22 cellular contexts compared by ENCODE assay signal in the genomic region with DNA sequence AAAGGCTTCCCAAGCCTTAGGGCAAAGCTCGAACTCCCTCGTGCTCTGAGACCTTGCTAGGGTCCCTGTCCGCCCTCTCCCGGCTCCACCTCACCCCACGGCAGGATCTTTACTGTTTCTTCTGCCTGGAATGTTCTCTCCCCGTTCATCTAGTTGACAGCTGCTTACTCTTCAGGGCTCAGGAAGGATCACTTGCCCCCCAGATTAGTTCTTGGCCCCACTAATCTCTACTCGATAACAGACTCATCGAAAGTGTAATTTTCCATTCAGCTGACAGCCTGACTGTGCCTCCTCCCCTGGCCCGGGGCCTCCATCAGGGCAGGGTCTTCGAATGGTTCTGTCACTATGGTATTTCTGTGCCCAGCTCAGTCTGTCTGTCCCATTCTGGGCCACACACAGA. TPM values are rescaled to one million over a fixed set of nuclear protein-coding genes. Genes with fewer than 3 reads are reported as not detected.
A peak's percentile ranks its signal among the peaks of the same experiment; 100 is the strongest.
DNase-seq lines count a peak whose midpoint lies in the region; FAIRE-seq and TF ChIP-seq lines count a peak whose summit lies in the region.
"Had no signal": no experiment of that assay in that cellular context is flagged by ENCODE, and none has a peak within 500 bp of the region (broad histone marks: within the 10 kb centered on the region; RNA-seq: fewer than 3 reads in every experiment).

No MANE protein-coding gene starts in this region.

- no peak for TF ChIP-seq CTCF in neural crest cell (conservative IDR thresholded peaks at IDR 0.05)
- TF ChIP-seq CTCF in GM10266 (IDR thresholded peaks at IDR 0.05; ENCODE audit: control insufficient read depth, insufficient read depth, low read depth, missing control alignments) = no peak

- no peak for FAIRE-seq in H54 (lab: Jason Lieb, UNC)
- FAIRE-seq: GM12891, GM19239, pancreas had no signal

- no peak for TF ChIP-seq POLR2A in H54 (IDR thresholded peaks at IDR 0.05; ENCODE audit: low read depth, low read length)

- H3K4me1 Mint-ChIP-seq in T-helper 1 cell treated with Interleukin-12 subunit alpha and Interleukin-12 subunit beta and Interleukin-4 antibody, amounts not matched to agents 30 μg/mL and 1 μg/mL, for 36 hours (ENCODE audit: low read depth) = peaks cover 23% of the 10 kb centered on the region
- peaks cover 26% of the 10 kb centered on the region for H3K4me1 Mint-ChIP-seq in neural crest cell

- no peaks in the 10 kb centered on the region for H3K27me3 Mint-ChIP-seq in T-helper 1 cell treated with Interleukin-12 subunit alpha and Interleukin-12 subunit beta and Interleukin-4 antibody, amounts not matched to agents 30 μg/mL and 1 μg/mL, for 36 hours (ENCODE audit: low read depth)
- H3K27me3 Mint-ChIP-seq in neural crest cell (ENCODE audit: low read depth) = no peaks in the 10 kb centered on the region

- no peaks in the 10 kb centered on the region for H3K9me3 Mint-ChIP-seq in T-helper 1 cell treated with Interleukin-12 subunit alpha and Interleukin-12 subunit beta and Interleukin-4 antibody, amounts not matched to agents 30 μg/mL and 1 μg/mL, for 36 hours
- H3K9me3 Mint-ChIP-seq in neural crest cell = no peaks in the 10 kb centered on the region
- H3K9me3 Mint-ChIP-seq: activated T-helper 2 cell treated with anti-CD3 and anti-CD28 coated beads, Interferon-gamma antibody, Interleukin-2, Interleukin-4, amounts not matched to agents 10 μg/mL and 5 μg/mL and 100 μg/mL, durations not matched to agents 14 hours and 24 hours and 36 hours; H9 had no signal

- H3K27ac Mint-ChIP-seq in T-helper 1 cell treated with Interleukin-12 subunit alpha and Interleukin-12 subunit beta and Interleukin-4 antibody, amounts not matched to agents 30 μg/mL and 1 μg/mL, for 36 hours = peak overlapping the region; percentile 75
- H3K27ac Mint-ChIP-seq in neural crest cell (ENCODE audit: unreplicated experiment) = no peak overlapping the region

- peaks cover 1% of the 10 kb centered on the region for H3K36me3 Mint-ChIP-seq in T-helper 1 cell treated with Interleukin-12 subunit alpha and Interleukin-12 subunit beta and Interleukin-4 antibody, amounts not matched to agents 30 μg/mL and 1 μg/mL, for 36 hours (ENCODE audit: low read depth)
- H3K36me3 Mint-ChIP-seq in neural crest cell (ENCODE audit: low read depth) = peaks cover 14% of the 10 kb centered on the region

- no peak for DNase-seq in T-helper 1 cell
- peak; percentile 67 for DNase-seq in NCI-H82 (lab: John Stamatoyannopoulos, UW)
- DNase-seq in neural crest cell (ENCODE audit: low read depth, low spot score) = no peak
- no peak for DNase-seq in KG1 (lab: John Stamatoyannopoulos, UW)
- DNase-seq in GM10266 (ENCODE audit: extremely low spot score) = no peak
- no peak for DNase-seq in H54 (ENCODE audit: insufficient read length, low spot score)
- DNase-seq: 8988T; amygdala; effector memory CD4-positive, alpha-beta T cell; H9; left ventricle myocardium superior; NCI-H524 treated with DMSO at 0.1 percent for 48 hours; pancreas; stimulated activated naive CD8-positive, alpha-beta T cell treated with anti-CD3 and anti-CD28 coated beads, Interleukin-15, Interleukin-2, amounts not matched to agents 100 U/mL and 50 U/mL, for 24 hours; upper lobe of right lung had no signal

- peak overlapping the region; percentile 75 for H3K27ac ChIP-seq in cingulate gyrus (ENCODE audit: low read depth, low read length)
- H3K27ac ChIP-seq: BLaER1, pancreas, upper lobe of right lung, VCaP had no signal

- peak overlapping the region; percentile 33 for H3K4me3 Mint-ChIP-seq in T-helper 1 cell treated with Interleukin-12 subunit alpha and Interleukin-12 subunit beta and Interleukin-4 antibody, amounts not matched to agents 30 μg/mL and 1 μg/mL, for 36 hours
- peak overlapping the region; percentile 70 for H3K4me3 Mint-ChIP-seq in neural crest cell
- H3K4me3 Mint-ChIP-seq: H9 had no signal

RNA-seq across cellular contexts. Expression of gene MAP1LC3A, which starts 3.1 kb away (rescaled TPM):
- total RNA-seq in neural crest cell = 17.5 and 17.8 TPM in 2 replicates

RNA-seq across cellular contexts. Expression of gene DYNLRB1, which starts 45.4 kb away (rescaled TPM):
- 151 and 165 TPM in 2 replicates for total RNA-seq in neural crest cell
